Comparison of ENCODE assay signal across 8 cellular contexts in the genomic region with DNA sequence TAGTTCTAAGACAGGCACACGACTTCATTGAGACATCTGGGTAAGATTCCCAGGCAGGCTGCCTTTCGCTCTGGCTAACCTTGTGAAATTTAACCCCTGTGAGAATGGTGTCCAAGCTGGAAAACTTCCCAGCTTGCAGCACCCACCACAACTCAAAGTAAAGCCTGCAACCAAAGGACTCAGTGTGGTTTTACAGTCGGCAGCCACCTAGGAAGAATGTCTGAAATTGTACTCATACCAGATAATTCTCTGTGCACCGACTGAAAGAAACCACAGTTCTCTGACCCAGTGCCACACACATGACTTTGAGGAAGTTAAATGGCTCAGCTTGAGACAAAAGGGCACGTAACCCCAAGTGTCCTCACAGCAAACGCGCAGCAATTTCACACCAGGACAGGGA.
DNase-seq lines count a peak whose midpoint lies in the region; ATAC-seq and TF ChIP-seq lines count a peak whose summit lies in the region.

No MANE protein-coding gene starts in this region.

- no peaks in the 10 kb centered on the region for H3K27me3 ChIP-seq in CD4-positive, alpha-beta T cell (ENCODE audit: control insufficient read depth, insufficient read depth, low read length)
- no peaks in the 10 kb centered on the region for H3K27me3 ChIP-seq in upper lobe of right lung

- H3K4me1 ChIP-seq in upper lobe of right lung: peaks cover 90% of the 10 kb centered on the region

- no peaks in the 10 kb centered on the region for H3K9me3 ChIP-seq in CD4-positive, alpha-beta T cell (ENCODE audit: control insufficient read depth, low read length)
- H3K9me3 ChIP-seq in upper lobe of right lung: no peaks in the 10 kb centered on the region

- no peaks in the 10 kb centered on the region for H3K27me3 Mint-ChIP-seq in CD4-positive, alpha-beta T cell
- no peaks in the 10 kb centered on the region for H3K27me3 Mint-ChIP-seq in activated CD8-positive, alpha-beta T cell treated with anti-CD3 and anti-CD28 coated beads for 36 hours

- CTCF ChIA-PET in CD4-positive, alpha-beta T cell (lab: Charles Lee): no interaction called here
- CTCF ChIA-PET in activated CD8-positive, alpha-beta T cell treated with anti-CD3 and anti-CD28 coated beads for 36 hours (lab: Charles Lee): interaction anchor here (1.0 to 1.8 kb wide), 2 partner anchors 9 to 15 kb away, joined by 3 to 8 read pairs; no protein-coding TSS in a partner anchor

- peak overlapping the region; percentile 78 for H3K4me3 Mint-ChIP-seq in CD4-positive, alpha-beta T cell
- H3K4me3 Mint-ChIP-seq in activated CD8-positive, alpha-beta T cell treated with anti-CD3 and anti-CD28 coated beads for 36 hours: peak overlapping the region; percentile 23

- no peak for TF ChIP-seq CTCF in CD4-positive, alpha-beta T cell (IDR thresholded peaks at IDR 0.05)
- no peak for TF ChIP-seq CTCF in activated CD8-positive, alpha-beta T cell treated with anti-CD3 and anti-CD28 coated beads for 36 hours (IDR thresholded peaks at IDR 0.05)
- TF ChIP-seq CTCF in upper lobe of right lung (IDR thresholded peaks at IDR 0.05): no peak

- H3K9me3 Mint-ChIP-seq in CD4-positive, alpha-beta T cell: no peaks in the 10 kb centered on the region
- H3K9me3 Mint-ChIP-seq in activated CD8-positive, alpha-beta T cell treated with anti-CD3 and anti-CD28 coated beads for 36 hours: no peaks in the 10 kb centered on the region

- no peak overlapping the region for H3K4me3 ChIP-seq in upper lobe of right lung

- ATAC-seq in CD4-positive, alpha-beta T cell (ENCODE audit: poor library complexity): no peak
- ATAC-seq in HG03442 (IDR thresholded peaks at IDR 0.05; ENCODE audit: unreplicated experiment) (peak; percentile 81), upper lobe of right lung (peak; percentile 84), HG03460 (IDR thresholded peaks at IDR 0.05; ENCODE audit: unreplicated experiment) (no peak)
- ATAC-seq in activated CD8-positive, alpha-beta T cell treated with anti-CD3 and anti-CD28 coated beads for 36 hours: peak; percentile 82

- H3K36me3 ChIP-seq in upper lobe of right lung: peaks cover 20% of the 10 kb centered on the region

- H3K36me3 Mint-ChIP-seq in CD4-positive, alpha-beta T cell (ENCODE audit: low read depth): peaks cover 46% of the 10 kb centered on the region
- H3K36me3 Mint-ChIP-seq in activated CD8-positive, alpha-beta T cell treated with anti-CD3 and anti-CD28 coated beads for 36 hours (ENCODE audit: low read depth): peaks cover 29% of the 10 kb centered on the region

- H3K27ac ChIP-seq in CD4-positive, alpha-beta T cell (ENCODE audit: low read depth, low read length): no peak overlapping the region
- H3K27ac ChIP-seq in upper lobe of right lung: peak overlapping the region; percentile 15

- peak overlapping the region; percentile 19 for H3K27ac Mint-ChIP-seq in CD4-positive, alpha-beta T cell
- peak overlapping the region; percentile 36 for H3K27ac Mint-ChIP-seq in activated CD8-positive, alpha-beta T cell treated with anti-CD3 and anti-CD28 coated beads for 36 hours

- POLR2A ChIA-PET in CD4-positive, alpha-beta T cell (lab: Charles Lee): no interaction called here
- POLR2A ChIA-PET in activated CD8-positive, alpha-beta T cell treated with anti-CD3 and anti-CD28 coated beads for 36 hours (lab: Charles Lee): no interaction called here

- no peak for DNase-seq in CD4-positive, alpha-beta T cell
- peak; percentile 52 for DNase-seq in activated CD8-positive, alpha-beta T cell treated with anti-CD3 and anti-CD28 coated beads for 36 hours
- DNase-seq in kidney glomerular epithelial cell (lab: John Stamatoyannopoulos, UW) (peak; percentile 94), upper lobe of right lung (no peak), NCI-H1048 (lab: John Stamatoyannopoulos, UW) (no peak), NCI-H1417 (lab: John Stamatoyannopoulos, UW) (no peak)

- peaks cover 95% of the 10 kb centered on the region for H3K4me1 Mint-ChIP-seq in CD4-positive, alpha-beta T cell (ENCODE audit: low read depth)
- peaks cover 73% of the 10 kb centered on the region for H3K4me1 Mint-ChIP-seq in activated CD8-positive, alpha-beta T cell treated with anti-CD3 and anti-CD28 coated beads for 36 hours (ENCODE audit: low read depth)

- intact Hi-C loops in CD4-positive, alpha-beta T cell (cut with DNase I, micrococcal nuclease): no loop called here
- intact Hi-C loops in activated CD8-positive, alpha-beta T cell treated with anti-CD3 and anti-CD28 coated beads for 36 hours (cut with micrococcal nuclease): no loop called here
- intact Hi-C loops in upper lobe of right lung (cut with DNase I): no loop called here

Comparison
In these comparisons a context has a peak if more than half of its experiments do, and no peak if none do; other contexts are left out.
1. ATAC-seq: peak in HG03442 (single experiment), activated CD8-positive, alpha-beta T cell treated with anti-CD3 and anti-CD28 coated beads for 36 hours (single experiment) and upper lobe of right lung (single experiment); none in CD4-positive, alpha-beta T cell (single experiment) and HG03460 (single experiment).
2. DNase-seq: peak in activated CD8-positive, alpha-beta T cell treated with anti-CD3 and anti-CD28 coated beads for 36 hours (single experiment) and kidney glomerular epithelial cell (single experiment); none in CD4-positive, alpha-beta T cell (0 of 10), upper lobe of right lung (single experiment), NCI-H1048 (single experiment) and NCI-H1417 (0 of 3).